Comparison of ENCODE assay signal across 1 cellular context in genomic region chr1:12516741-12517140, GRCh38.
TF ChIP-seq lines count a peak whose summit lies in the region.

No MANE protein-coding gene starts in this region.

TF ChIP-seq in WTC11, 78 proteins besides CTCF, POLR2A, EP300 and RAD21:
- TF ChIP-seq PRRX2 (CRISPR knock-in tag; IDR thresholded peaks at IDR 0.05) (no peak), ZNF317 (CRISPR knock-in tag; IDR thresholded peaks at IDR 0.05; ENCODE audit: borderline replicate concordance, low read depth) (no peak), ZBTB21 (CRISPR knock-in tag; IDR thresholded peaks at IDR 0.05; ENCODE audit: borderline replicate concordance) (no peak), ZNF232 (CRISPR knock-in tag; IDR thresholded peaks at IDR 0.05) (no peak), ETV6 (CRISPR knock-in tag; IDR thresholded peaks at IDR 0.05) (no peak), ERG (CRISPR knock-in tag; IDR thresholded peaks at IDR 0.05) (no peak), CDX4 (CRISPR knock-in tag; IDR thresholded peaks at IDR 0.05; ENCODE audit: borderline replicate concordance) (no peak), ZNF416 (CRISPR knock-in tag; IDR thresholded peaks at IDR 0.05) (no peak), CREM (CRISPR knock-in tag; IDR thresholded peaks at IDR 0.05) (no peak)
